In the genomic region with DNA sequence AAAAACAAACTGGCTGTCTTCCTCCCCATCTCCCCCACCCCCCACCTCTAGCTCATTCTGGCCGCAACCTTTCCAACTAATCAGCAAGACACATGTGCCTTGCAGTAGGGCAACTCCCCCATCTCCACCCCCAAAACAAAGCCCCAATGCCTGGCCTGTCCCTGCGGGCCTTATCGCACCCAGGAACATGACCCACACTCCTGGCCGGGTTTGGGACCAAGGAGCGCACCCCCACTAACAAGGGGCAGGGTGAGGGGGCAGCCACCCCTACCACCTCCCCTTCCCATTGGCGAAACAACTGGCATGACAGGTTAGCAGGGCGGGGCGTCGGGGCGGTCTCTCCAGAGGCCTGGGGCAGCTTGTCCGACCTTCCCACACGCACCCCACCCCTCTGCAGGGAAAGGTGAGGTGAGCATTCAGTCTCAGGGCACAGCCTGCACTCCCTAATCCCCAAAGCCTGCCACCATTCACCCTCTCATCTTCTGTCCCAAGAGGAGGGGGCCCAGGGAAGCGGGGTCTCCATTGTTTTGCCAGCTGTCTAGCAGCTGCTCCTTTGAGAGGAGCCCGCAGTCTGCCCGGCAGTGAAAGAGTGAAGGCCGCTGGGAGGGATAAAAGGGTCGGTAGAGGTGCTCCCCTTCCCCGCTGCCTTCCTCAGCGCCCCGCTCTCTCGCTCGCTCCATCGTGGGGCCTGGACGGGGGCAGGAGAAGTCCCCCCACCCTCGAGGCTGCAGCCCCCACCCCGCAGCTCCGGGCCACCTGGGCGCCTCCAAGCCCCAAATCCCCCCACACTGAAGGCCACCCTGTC, we compare ENCODE assay signal across 8 cellular contexts. TPM values are rescaled to one million over a fixed set of nuclear protein-coding genes. Genes with fewer than 3 reads are reported as not detected.
DNase-seq lines count a peak whose midpoint lies in the region; ATAC-seq and TF ChIP-seq lines count a peak whose summit lies in the region.

No MANE protein-coding gene starts in this region.

- peaks cover 0 to 15% (median 6%) of the 10 kb centered on the region in 11 experiments; a peak in 8 of 22 replicates for H3K9me3 ChIP-seq in BLaER1 treated with 17β-estradiol and CSF1 and Interleukin-3, amounts not matched to agents 10 nM and 100 nM (replicated peaks in 1 of 11)

- 17% methylated on average over 28 of the region's 28 CpGs for WGBS in urinary bladder

- peak overlapping the region; percentile 86 to 100 (median 99) for H3K4me2 ChIP-seq in BLaER1 treated with 17β-estradiol and CSF1 and Interleukin-3, amounts not matched to agents 10 nM and 100 nM

- no peak overlapping the region for H3K27ac Mint-ChIP-seq in effector memory CD8-positive, alpha-beta T cell

- peak overlapping the region; percentile 50 to 75 (median 65) for H3K4me3 ChIP-seq in BLaER1 treated with 17β-estradiol and CSF1 and Interleukin-3, amounts not matched to agents 10 nM and 100 nM
- peak overlapping the region; percentile 68 for H3K4me3 ChIP-seq in urinary bladder (ENCODE audit: low read depth, low read length)

- TF ChIP-seq POLR2A in GM18505 (IDR thresholded peaks at IDR 0.05; ENCODE audit: borderline replicate concordance, extremely low read depth, insufficient read depth, insufficient read length) = no peak

- 0 out of 22 replicates have a peak, but pooled peaks cover 0 to 2% (median 0%) of the 10 kb centered on the region in 11 experiments for H3K36me3 ChIP-seq in BLaER1 treated with 17β-estradiol and CSF1 and Interleukin-3, amounts not matched to agents 10 nM and 100 nM
- no peaks in the 10 kb centered on the region for H3K36me3 ChIP-seq in urinary bladder (ENCODE audit: insufficient read depth)

- H3K4me1 Mint-ChIP-seq in effector memory CD8-positive, alpha-beta T cell (ENCODE audit: low read depth in 2 of 2) = peaks cover 28 to 29% of the 10 kb centered on the region in 2 donors

- H4K20me1 ChIP-seq in BLaER1 treated with 17β-estradiol and CSF1 and Interleukin-3, amounts not matched to agents 10 nM and 100 nM = peaks cover 0 to 26% (median 10%) of the 10 kb centered on the region in 11 experiments; a peak in 8 of 22 replicates

- H3K9me3 Mint-ChIP-seq in effector memory CD8-positive, alpha-beta T cell = no peaks in the 10 kb centered on the region

- peaks cover 10% of the 10 kb centered on the region for H3K36me3 Mint-ChIP-seq in effector memory CD8-positive, alpha-beta T cell (ENCODE audit: insufficient read depth)

- no peak for ATAC-seq in effector memory CD8-positive, alpha-beta T cell (replicated peaks)
- ATAC-seq in GM18505 (IDR thresholded peaks at IDR 0.05; ENCODE audit: unreplicated experiment) = no peak

- H3K27me3 Mint-ChIP-seq in effector memory CD8-positive, alpha-beta T cell = no peaks in the 10 kb centered on the region

- H3K4me3 Mint-ChIP-seq in effector memory CD8-positive, alpha-beta T cell = peak overlapping the region; percentile 41 to 72

- peaks cover 49 to 62% (median 56%) of the 10 kb centered on the region in 10 experiments for H3K4me1 ChIP-seq in BLaER1 treated with 17β-estradiol and CSF1 and Interleukin-3, amounts not matched to agents 10 nM and 100 nM
- peaks cover 2% of the 10 kb centered on the region for H3K4me1 ChIP-seq in urinary bladder (ENCODE audit: insufficient read depth)

- peak overlapping the region in 10 of 11 experiments; percentile 43 to 70 (median 57); a peak in 17 of 22 replicates for H3K27ac ChIP-seq in BLaER1 treated with 17β-estradiol and CSF1 and Interleukin-3, amounts not matched to agents 10 nM and 100 nM
- H3K27ac ChIP-seq in urinary bladder (ENCODE audit: low read depth) = peak overlapping the region; percentile 81

- peak overlapping the region; percentile 54 to 84 (median 79) for H3K9ac ChIP-seq in BLaER1 treated with 17β-estradiol and CSF1 and Interleukin-3, amounts not matched to agents 10 nM and 100 nM

- DNase-seq in HK-2 (ENCODE audit: unreplicated experiment) (peak; percentile 52), SHP77 (lab: John Stamatoyannopoulos, UW) (peak; percentile 35 to 68), midbrain (lab: John Stamatoyannopoulos, UW) (peak; percentile 52)
- DNase-seq in effector memory CD8-positive, alpha-beta T cell = no peak
- DNase-seq in stimulated activated CD4-positive, alpha-beta T cell treated with anti-CD3 and anti-CD28 coated beads, Interleukin-15, amount 100 ng/mL, for 24 hours = no peak

- H3K27me3 ChIP-seq in BLaER1 treated with 17β-estradiol and CSF1 and Interleukin-3, amounts not matched to agents 10 nM and 100 nM = no peaks in the 10 kb centered on the region; a peak in 1 of 22 replicates

RNA-seq across cellular contexts. Expression of gene MYO18A, which starts 0.8 kb away (rescaled TPM):
- 33.8 TPM for total RNA-seq in urinary bladder
- 30.6 TPM for polyA plus RNA-seq in urinary bladder

Comparison
In these comparisons a context has a peak if more than half of its experiments do, and no peak if none do; other contexts are left out.
1. DNase-seq: peak in HK-2 (single experiment), SHP77 (2 of 2) and midbrain (single experiment); none in effector memory CD8-positive, alpha-beta T cell (0 of 3) and stimulated activated CD4-positive, alpha-beta T cell treated with anti-CD3 and anti-CD28 coated beads, Interleukin-15, amount 100 ng/mL, for 24 hours (single experiment).